Comparison of ENCODE assay signal across 13 cellular contexts in the genomic region with DNA sequence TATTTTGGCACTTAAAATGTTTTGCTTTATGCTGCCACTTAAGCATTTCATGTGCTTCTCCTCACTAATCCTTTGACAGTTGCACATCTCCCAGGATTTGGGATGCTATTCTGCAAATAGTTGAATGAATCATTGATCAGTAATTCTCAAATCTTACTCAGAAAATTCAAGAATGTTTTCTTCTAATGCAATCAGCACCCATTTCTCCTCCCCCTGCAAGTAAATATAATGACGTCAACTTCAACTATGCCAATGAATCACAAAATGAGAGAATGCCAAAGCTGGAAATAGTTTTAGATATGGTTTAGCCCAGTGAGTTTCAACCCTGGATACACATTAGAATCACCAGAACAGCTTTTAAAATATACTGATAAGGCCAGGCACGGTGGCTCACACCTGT. TPM values are rescaled to one million over a fixed set of nuclear protein-coding genes. Genes with fewer than 3 reads are reported as not detected.
DNase-seq lines count a peak whose midpoint lies in the region; ATAC-seq and TF ChIP-seq lines count a peak whose summit lies in the region.
"Had no signal": no experiment of that assay in that cellular context is flagged by ENCODE, and none has a peak within 500 bp of the region (broad histone marks: within the 10 kb centered on the region; RNA-seq: fewer than 3 reads in every experiment).

No MANE protein-coding gene starts in this region.

- H3K27me3 ChIP-seq in AG04450 (ENCODE audit: control insufficient read depth, insufficient read depth, low read length) (peaks cover 4% of the 10 kb centered on the region), muscle layer of colon (ENCODE audit: control insufficient read depth in 1 of 2, insufficient read depth in 2 of 2, low read length in 2 of 2) (no peaks in the 10 kb centered on the region)

- H3K9me3 Mint-ChIP-seq in HFFc6, result no peaks in the 10 kb centered on the region
- H3K9me3 Mint-ChIP-seq: activated naive CD4-positive, alpha-beta T cell treated with anti-CD3 and anti-CD28 coated beads, Interleukin-2, amount 50 U/mL, for 72 hours had no signal

- no peak for ATAC-seq in stimulated activated naive CD8-positive, alpha-beta T cell treated with anti-CD3 and anti-CD28 coated beads, Interleukin-15, Interleukin-2, amounts not matched to agents 100 U/mL and 50 U/mL, for 24 hours
- ATAC-seq in GM21515 (IDR thresholded peaks at IDR 0.05; ENCODE audit: unreplicated experiment) (no peak), HG03135 (IDR thresholded peaks at IDR 0.05; ENCODE audit: unreplicated experiment) (no peak)
- ATAC-seq: activated naive CD4-positive, alpha-beta T cell treated with anti-CD3 and anti-CD28 coated beads, Interleukin-2, amount 50 U/mL, for 72 hours had no signal

- H3K4me3 ChIP-seq in AG04450 (ENCODE audit: low read depth, low read length), result no peak overlapping the region
- H3K4me3 ChIP-seq in coronary artery, result no peak overlapping the region
- H3K4me3 ChIP-seq in muscle layer of colon (ENCODE audit: low read depth in 1 of 2, low read length in 2 of 2), result no peak overlapping the region
- H3K4me3 ChIP-seq: PC-9 had no signal

- CTCF ChIA-PET in AG04450 (lab: Charles Lee), result interaction anchor here (0.6 kb wide), 2 partner anchors 24 to 58 kb away, joined by 3 to 4 read pairs; no protein-coding TSS in a partner anchor

- no peak overlapping the region for H3K9ac ChIP-seq in muscle layer of colon (ENCODE audit: low read length)

- TF ChIP-seq CTCF in AG04450 (IDR thresholded peaks at IDR 0.05; ENCODE audit: low read depth, low read length) (no peak), HFFc6 (IDR thresholded peaks at IDR 0.05) (no peak), coronary artery (IDR thresholded peaks at IDR 0.05) (no peak)

- peak overlapping the region; percentile 80 for H3K27ac Mint-ChIP-seq in HFFc6
- H3K27ac Mint-ChIP-seq: activated naive CD4-positive, alpha-beta T cell treated with anti-CD3 and anti-CD28 coated beads, Interleukin-2, amount 50 U/mL, for 72 hours had no signal

- POLR2A ChIA-PET in AG04450 (lab: Yijun Ruan, JAX), result interaction anchor here (0.8 kb wide), 1 partner anchor 1354 kb away, joined by 4 read pairs; no protein-coding TSS in a partner anchor

- peaks cover 18% of the 10 kb centered on the region for H3K27me3 Mint-ChIP-seq in HFFc6 (ENCODE audit: insufficient read depth)

- H3K9me3 ChIP-seq in AG04450 (ENCODE audit: control insufficient read depth, insufficient read depth, low read length) (no peaks in the 10 kb centered on the region; the same call in 1 of the 2 replicates), muscle layer of colon (ENCODE audit: low read length) (no peaks in the 10 kb centered on the region)

- H3K4me1 Mint-ChIP-seq in HFFc6 (ENCODE audit: low read depth), result peaks cover 70% of the 10 kb centered on the region

- H3K27ac ChIP-seq in AG04450 (ENCODE audit: low read depth, low read length) (peak overlapping the region; percentile 39), coronary artery (peak overlapping the region; percentile 76 to 92), muscle layer of colon (ENCODE audit: low read depth, low read length) (peak overlapping the region; percentile 64)
- H3K27ac ChIP-seq: PC-9 had no signal

- H3K36me3 ChIP-seq in muscle layer of colon (ENCODE audit: insufficient read depth, low read length), result no peaks in the 10 kb centered on the region

- peak overlapping the region; percentile 62 for H3K4me3 Mint-ChIP-seq in HFFc6

- H3K4me1 ChIP-seq in muscle layer of colon (ENCODE audit: insufficient read depth, low read length), result peaks cover 62% of the 10 kb centered on the region

- DNase-seq in AG04450 (ENCODE audit: low read depth, low spot score) (no peak), HFFc6 (peak; percentile 83), coronary artery (ENCODE audit: low spot score) (no peak)
- no peak for DNase-seq in activated CD4-positive, alpha-beta T cell treated with anti-CD3 and anti-CD28 coated beads, Interleukin-2, amount 50 U/mL, for 4 hours
- DNase-seq in stimulated activated naive CD8-positive, alpha-beta T cell treated with anti-CD3 and anti-CD28 coated beads, Interleukin-15, Interleukin-2, amounts not matched to agents 100 U/mL and 50 U/mL, for 24 hours, result no peak
- DNase-seq: C1 segment of cervical spinal cord, GF-D8, T1000 had no signal

- H3K36me3 Mint-ChIP-seq in HFFc6 (ENCODE audit: low read depth), result no peaks in the 10 kb centered on the region
- H3K36me3 Mint-ChIP-seq: activated naive CD4-positive, alpha-beta T cell treated with anti-CD3 and anti-CD28 coated beads, Interleukin-2, amount 50 U/mL, for 72 hours had no signal

RNA-seq across cellular contexts. Expression of a gene that starts 2.1 kb away (rescaled TPM):
- 132 and 155 TPM in 2 replicates for polyA plus RNA-seq in AG04450 (2011; rRNA removed)
- polyA minus RNA-seq in AG04450 (2011; rRNA and poly(A)+ RNA removed), result 58.0 and 72.8 TPM in 2 replicates
- 100 to 1,000 TPM in 4 of 6 experiments, 10 to 100 TPM in 2; 87.4 to 113 (median 104) TPM for total RNA-seq in HFFc6 (2021; fragmentation: NEBNext Ultra II Directional; extraction: Animal tissue kit (Norgen Biotek cat#: 25700))

RNA-seq across cellular contexts. Expression of a gene that starts 6.0 kb away (rescaled TPM):
- polyA plus RNA-seq in AG04450 (2011; rRNA removed), result 9.1 and 12.2 TPM in 2 replicates
- polyA minus RNA-seq in AG04450 (2011; rRNA and poly(A)+ RNA removed), result 8.0 and 8.8 TPM in 2 replicates
- 1 to 10 TPM in 4 of 6 experiments, under 1 TPM in 2; 0.95 to 2.3 (median 1.2) TPM for total RNA-seq in HFFc6 (2021; fragmentation: NEBNext Ultra II Directional; extraction: Animal tissue kit (Norgen Biotek cat#: 25700))

RNA-seq across cellular contexts. Expression of a gene that starts 6.5 kb away (rescaled TPM):
- polyA plus RNA-seq in AG04450 (2011; rRNA removed), result 4.9 and 5.2 TPM in 2 replicates
- 4.2 and 7.1 TPM in 2 replicates for polyA minus RNA-seq in AG04450 (2011; rRNA and poly(A)+ RNA removed)
- total RNA-seq in HFFc6 (2021; fragmentation: NEBNext Ultra II Directional; extraction: Animal tissue kit (Norgen Biotek cat#: 25700)), result 10 to 100 TPM in 2 of 6 experiments, 1 to 10 TPM in 4; 6.6 to 13.2 (median 7.8) TPM

RNA-seq across cellular contexts. Expression of a gene that starts 15.1 kb away (rescaled TPM):
- polyA plus RNA-seq in AG04450 (2011; rRNA removed), result 1,757 and 1,955 TPM in 2 replicates
- polyA minus RNA-seq in AG04450 (2011; rRNA and poly(A)+ RNA removed), result 793 and 860 TPM in 2 replicates
- total RNA-seq in HFFc6 (2021; fragmentation: NEBNext Ultra II Directional; extraction: Animal tissue kit (Norgen Biotek cat#: 25700)), result 1,000 to 10,000 TPM; 1,860 to 2,483 (median 2,072) TPM

RNA-seq across cellular contexts. Expression of a gene that starts 29.2 kb away (rescaled TPM):
- polyA plus RNA-seq in AG04450 (2011; rRNA removed), result 4.2 and 6.7 TPM in 2 replicates
- 7.5 and 10.6 TPM in 2 replicates for polyA minus RNA-seq in AG04450 (2011; rRNA and poly(A)+ RNA removed)
- total RNA-seq in HFFc6 (2021; fragmentation: NEBNext Ultra II Directional; extraction: Animal tissue kit (Norgen Biotek cat#: 25700)), result 10 to 100 TPM; 15.8 to 25.9 (median 16.9) TPM
